Comparison of ENCODE assay signal across 1 cellular context in the genomic region with DNA sequence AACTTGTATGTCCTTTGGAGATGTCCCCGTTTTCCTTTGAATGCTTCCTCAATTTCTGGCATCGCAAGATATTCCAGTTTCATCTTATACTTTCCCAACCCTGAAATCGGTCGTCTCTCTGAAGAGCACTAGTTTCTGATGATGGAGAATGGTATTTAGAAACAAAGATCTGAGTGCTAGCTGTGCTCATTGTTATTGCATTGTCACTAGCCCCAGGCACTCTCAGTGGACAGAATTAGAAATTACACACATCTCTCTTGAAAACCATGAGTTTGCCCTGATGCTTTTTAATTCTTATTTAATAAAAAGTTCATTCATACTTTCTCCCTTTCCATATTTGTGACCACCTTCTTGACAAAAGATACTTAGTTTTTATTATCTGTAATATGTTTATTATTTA.
TF ChIP-seq lines count a peak whose summit lies in the region.

No MANE protein-coding gene starts in this region.

TF ChIP-seq in IMR-90, 13 proteins besides CTCF, POLR2A, EP300 and RAD21:
- TF ChIP-seq, protein P1, sequence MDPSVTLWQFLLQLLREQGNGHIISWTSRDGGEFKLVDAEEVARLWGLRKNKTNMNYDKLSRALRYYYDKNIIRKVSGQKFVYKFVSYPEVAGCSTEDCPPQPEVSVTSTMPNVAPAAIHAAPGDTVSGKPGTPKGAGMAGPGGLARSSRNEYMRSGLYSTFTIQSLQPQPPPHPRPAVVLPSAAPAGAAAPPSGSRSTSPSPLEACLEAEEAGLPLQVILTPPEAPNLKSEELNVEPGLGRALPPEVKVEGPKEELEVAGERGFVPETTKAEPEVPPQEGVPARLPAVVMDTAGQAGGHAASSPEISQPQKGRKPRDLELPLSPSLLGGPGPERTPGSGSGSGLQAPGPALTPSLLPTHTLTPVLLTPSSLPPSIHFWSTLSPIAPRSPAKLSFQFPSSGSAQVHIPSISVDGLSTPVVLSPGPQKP (IDR thresholded peaks at IDR 0.05; ENCODE audit: borderline replicate concordance, low read depth, low read length) = no peak
- TF ChIP-seq CEBPB (IDR thresholded peaks at IDR 0.05; ENCODE audit: low read depth, low read length) = no peak
- no peak for TF ChIP-seq MAFK (IDR thresholded peaks at IDR 0.05; ENCODE audit: low read depth, low read length)
- no peak for TF ChIP-seq MAZ (IDR thresholded peaks at IDR 0.05; ENCODE audit: borderline replicate concordance, low read depth, low read length)
- TF ChIP-seq, protein P2, sequence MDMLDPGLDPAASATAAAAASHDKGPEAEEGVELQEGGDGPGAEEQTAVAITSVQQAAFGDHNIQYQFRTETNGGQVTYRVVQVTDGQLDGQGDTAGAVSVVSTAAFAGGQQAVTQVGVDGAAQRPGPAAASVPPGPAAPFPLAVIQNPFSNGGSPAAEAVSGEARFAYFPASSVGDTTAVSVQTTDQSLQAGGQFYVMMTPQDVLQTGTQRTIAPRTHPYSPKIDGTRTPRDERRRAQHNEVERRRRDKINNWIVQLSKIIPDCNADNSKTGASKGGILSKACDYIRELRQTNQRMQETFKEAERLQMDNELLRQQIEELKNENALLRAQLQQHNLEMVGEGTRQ (IDR thresholded peaks at IDR 0.05; ENCODE audit: low read depth, low read length) = no peak
- no peak for TF ChIP-seq FOS (IDR thresholded peaks at IDR 0.05; ENCODE audit: low read depth, low read length)
- TF ChIP-seq SMC3 (IDR thresholded peaks at IDR 0.05; ENCODE audit: low read depth, low read length) = no peak
- no peak for TF ChIP-seq BHLHE40 (IDR thresholded peaks at IDR 0.05; ENCODE audit: low read depth, low read length)
- TF ChIP-seq MXI1 (IDR thresholded peaks at IDR 0.05; ENCODE audit: borderline replicate concordance, low read depth, low read length) = no peak
- no peak for TF ChIP-seq CHD1 (IDR thresholded peaks at IDR 0.05; ENCODE audit: low read depth, low read length)
- TF ChIP-seq RFX5 (IDR thresholded peaks at IDR 0.05; ENCODE audit: low read depth, low read length) = no peak
- no peak for TF ChIP-seq RCOR1 (IDR thresholded peaks at IDR 0.05; ENCODE audit: insufficient replicate concordance, low read length)
- TF ChIP-seq NFE2L2 (IDR thresholded peaks at IDR 0.05; ENCODE audit: low read depth, low read length) = no peak
